Comparison of ENCODE assay signal across 8 cellular contexts in genomic region chr1:26921462-26922200, GRCh38. TPM values are rescaled to one million over a fixed set of nuclear protein-coding genes. Genes with fewer than 3 reads are reported as not detected.
DNase-seq lines count a peak whose midpoint lies in the region; ATAC-seq and TF ChIP-seq lines count a peak whose summit lies in the region.

Gene NUDC (plus strand): TSS chr1:26921743. CDS start chr1:26921849, 106 bp downstream.

- H3K27ac ChIP-seq in Karpas-422 (ENCODE audit: low read length) (peak within 1 kb of the TSS; percentile 79), esophagus muscularis mucosa (replicated peaks in 1 of 4) (peak within 1 kb of the TSS; percentile 86 to 92 (median 88)), muscle layer of duodenum (ENCODE audit: low read length) (peak within 1 kb of the TSS; percentile 85)

- DNase-seq in DMS79 treated with DMSO at 0.1 percent for 48 hours (lab: John Stamatoyannopoulos, UW) (peak; percentile 95), Karpas-422 (peak; percentile 99), RKO (ENCODE audit: low spot score) (peak; percentile 97), activated T-helper 1 cell treated with Interleukin-2 at 50 U/mL for 16 hours (ENCODE audit: low read depth) (peak; percentile 92), esophagus muscularis mucosa (ENCODE audit: extremely low spot score) (peak; percentile 98)
- DNase-seq in stimulated activated CD8-positive, alpha-beta memory T cell treated with anti-CD3 and anti-CD28 coated beads, Interleukin-7, amount 100 ng/mL, for 4 hours (ENCODE audit: low read depth in 2 of 2) = peak; percentile 93 to 94

- H3K27me3 ChIP-seq in Karpas-422 (ENCODE audit: low read length) = no peaks in the 10 kb centered on the region
- no peaks in the 10 kb centered on the region for H3K27me3 ChIP-seq in esophagus muscularis mucosa
- H3K27me3 ChIP-seq in muscle layer of duodenum (ENCODE audit: low read depth, low read length) = no peaks in the 10 kb centered on the region

- H3K4me3 ChIP-seq in Karpas-422 (ENCODE audit: low read length) (peak within 1 kb of the TSS; percentile 99), esophagus muscularis mucosa (peak within 1 kb of the TSS; percentile 77 to 98 (median 86)), muscle layer of duodenum (ENCODE audit: low read depth in 1 of 2, low read length in 2 of 2) (peak within 1 kb of the TSS; percentile 87 to 95)

- H3K36me3 ChIP-seq in Karpas-422 (ENCODE audit: insufficient read depth, low read length) = peaks cover 22% of the 10 kb centered on the region
- H3K36me3 ChIP-seq in esophagus muscularis mucosa = peaks cover 25 to 32% (median 29%) of the 10 kb centered on the region in 4 donors
- H3K36me3 ChIP-seq in muscle layer of duodenum (ENCODE audit: control insufficient read depth in 1 of 2, insufficient read depth in 2 of 2, low read length in 2 of 2) = peaks cover 13 to 16% of the 10 kb centered on the region in 2 donors

- peak within 1 kb of the TSS; percentile 99 for H3K4me2 ChIP-seq in Karpas-422 (ENCODE audit: low read depth, low read length, poor library complexity, severe bottlenecking)

- H3K9ac ChIP-seq in Karpas-422 (ENCODE audit: low read length) = peak within 1 kb of the TSS; percentile 100

- H2AFZ ChIP-seq in Karpas-422 (ENCODE audit: low read length) = peak within 1 kb of the TSS; percentile 98

- peak; percentile 94 for ATAC-seq in GM21825 (IDR thresholded peaks at IDR 0.05; ENCODE audit: unreplicated experiment)

- no peak for TF ChIP-seq EP300 in esophagus muscularis mucosa (IDR thresholded peaks at IDR 0.05)

- no peaks in the 10 kb centered on the region for H3K9me3 ChIP-seq in Karpas-422 (ENCODE audit: low read length)
- no peaks in the 10 kb centered on the region for H3K9me3 ChIP-seq in esophagus muscularis mucosa
- no peaks in the 10 kb centered on the region for H3K9me3 ChIP-seq in muscle layer of duodenum (ENCODE audit: control insufficient read depth in 1 of 2, low read length in 2 of 2)

- peaks cover 24% of the 10 kb centered on the region for H4K20me1 ChIP-seq in Karpas-422 (ENCODE audit: insufficient read depth, low read depth, low read length)

- no peak for TF ChIP-seq CTCF in esophagus muscularis mucosa (IDR thresholded peaks at IDR 0.05)

- intact Hi-C loops in esophagus muscularis mucosa (cut with DNase I) = no loop called here

- H3K79me2 ChIP-seq in Karpas-422 (ENCODE audit: low read length) = peaks cover 38% of the 10 kb centered on the region

- H3K4me1 ChIP-seq in Karpas-422 (ENCODE audit: low read length) (peaks cover 25% of the 10 kb centered on the region), esophagus muscularis mucosa (peaks cover 17 to 28% (median 24%) of the 10 kb centered on the region in 4 donors), muscle layer of duodenum (ENCODE audit: control insufficient read depth in 1 of 2, insufficient read depth in 2 of 2, low read length in 2 of 2) (peaks cover 9 to 20% of the 10 kb centered on the region in 2 donors)

- H3K9me2 ChIP-seq in Karpas-422 (replicated peaks; ENCODE audit: insufficient read depth, low read length) = no peaks in the 10 kb centered on the region

- 0% methylated on average over 41 of the region's 74 CpGs for WGBS in esophagus muscularis mucosa

- peak; percentile 81 for TF ChIP-seq POLR2A in esophagus muscularis mucosa (IDR thresholded peaks at IDR 0.05; ENCODE audit: low read depth)

RNA-seq across cellular contexts. Expression of gene NUDC, which starts in this region (rescaled TPM):
- 28.1 and 76.6 TPM in 2 replicates for total RNA-seq in Karpas-422 (2014; rRNA removed; shearing (Covaris generic); ENCODE audit: low replicate concordance)
- total RNA-seq in esophagus muscularis mucosa = 10 to 100 TPM; 61.6 to 91.1 (median 81.5) TPM

Comparison
In these comparisons a context has a peak if more than half of its experiments do, and no peak if none do; other contexts are left out.
1. Peak in every context shown above with its lines: DNase-seq, ATAC-seq, H3K4me3 ChIP-seq and H3K27ac ChIP-seq.